In genomic region chr22:17780741-17781318, GRCh38 we compare ENCODE assay signal across 13 cellular contexts.
DNase-seq lines count a peak whose midpoint lies in the region; ATAC-seq and TF ChIP-seq lines count a peak whose summit lies in the region.
"Had no signal": no experiment of that assay in that cellular context is flagged by ENCODE, and none has a peak within 500 bp of the region (broad histone marks: within the 10 kb centered on the region; RNA-seq: fewer than 3 reads in every experiment).

No MANE protein-coding gene starts in this region.

- H3K9me3 Mint-ChIP-seq in activated naive CD4-positive, alpha-beta T cell treated with anti-CD3 and anti-CD28 coated beads, Interleukin-2, amount 10 ng/mL, durations not matched to agents 7 days and 5 days, result no peaks in the 10 kb centered on the region
- no peaks in the 10 kb centered on the region for H3K9me3 Mint-ChIP-seq in stimulated activated memory B cell treated with anti-CD40 and anti-IgM and Interleukin-4, amounts not matched to agents 10 μg/mL and 1 μg/mL and 100 μg/mL, for 72 hours

- no peak overlapping the region for H3K4me3 Mint-ChIP-seq in activated naive CD4-positive, alpha-beta T cell treated with anti-CD3 and anti-CD28 coated beads, Interleukin-2, amount 10 ng/mL, durations not matched to agents 7 days and 5 days
- H3K4me3 Mint-ChIP-seq in stimulated activated memory B cell treated with anti-CD40 and anti-IgM and Interleukin-4, amounts not matched to agents 10 μg/mL and 1 μg/mL and 100 μg/mL, for 72 hours, result peak overlapping the region; percentile 29

- peaks cover 63% of the 10 kb centered on the region for H3K4me1 Mint-ChIP-seq in activated naive CD4-positive, alpha-beta T cell treated with anti-CD3 and anti-CD28 coated beads, Interleukin-2, amount 10 ng/mL, durations not matched to agents 7 days and 5 days
- peaks cover 72% of the 10 kb centered on the region for H3K4me1 Mint-ChIP-seq in stimulated activated memory B cell treated with anti-CD40 and anti-IgM and Interleukin-4, amounts not matched to agents 10 μg/mL and 1 μg/mL and 100 μg/mL, for 72 hours

- no peaks in the 10 kb centered on the region for H3K9me3 ChIP-seq in KOPT-K1 (ENCODE audit: insufficient read depth, low read length, poor library complexity, severe bottlenecking)
- H3K9me3 ChIP-seq in effector memory CD4-positive, alpha-beta T cell (ENCODE audit: control insufficient read depth, low read length), result no peaks in the 10 kb centered on the region
- H3K9me3 ChIP-seq: vagina had no signal

- CTCF ChIA-PET in activated naive CD4-positive, alpha-beta T cell treated with anti-CD3 and anti-CD28 coated beads, Interleukin-2, amount 10 ng/mL, durations not matched to agents 7 days and 5 days (lab: Charles Lee), result no interaction called here

- no peaks in the 10 kb centered on the region for H3K36me3 ChIP-seq in KOPT-K1 (ENCODE audit: insufficient read depth, low read length)
- H3K36me3 ChIP-seq in effector memory CD4-positive, alpha-beta T cell (ENCODE audit: control insufficient read depth, insufficient read depth, low read length), result no peaks in the 10 kb centered on the region
- H3K36me3 ChIP-seq in brain microvascular endothelial cell (replicated peaks), result no peaks in the 10 kb centered on the region
- H3K36me3 ChIP-seq: vagina had no signal

- no peaks in the 10 kb centered on the region for H3K27me3 Mint-ChIP-seq in activated naive CD4-positive, alpha-beta T cell treated with anti-CD3 and anti-CD28 coated beads, Interleukin-2, amount 10 ng/mL, durations not matched to agents 7 days and 5 days
- H3K27me3 Mint-ChIP-seq in stimulated activated memory B cell treated with anti-CD40 and anti-IgM and Interleukin-4, amounts not matched to agents 10 μg/mL and 1 μg/mL and 100 μg/mL, for 72 hours, result no peaks in the 10 kb centered on the region

- no peak for TF ChIP-seq CTCF in brain microvascular endothelial cell (IDR thresholded peaks at IDR 0.05; ENCODE audit: low read depth, low read length, missing control alignments)

- peaks cover 48% of the 10 kb centered on the region for H3K4me1 ChIP-seq in effector memory CD4-positive, alpha-beta T cell (ENCODE audit: control insufficient read depth, insufficient read depth, low read length, poor library complexity, severe bottlenecking)
- H3K4me1 ChIP-seq: parathyroid adenoma had no signal

- no peak for ATAC-seq in stimulated activated memory B cell treated with anti-CD40 and anti-IgM and Interleukin-4, amounts not matched to agents 10 μg/mL and 1 μg/mL and 100 μg/mL, for 72 hours

- DNase-seq in activated naive CD4-positive, alpha-beta T cell treated with anti-CD3 and anti-CD28 coated beads, Interleukin-2, amount 10 ng/mL, durations not matched to agents 7 days and 5 days, result no peak
- no peak for DNase-seq in activated naive CD4-positive, alpha-beta T cell (lab: John Stamatoyannopoulos, UW)
- DNase-seq in effector memory CD4-positive, alpha-beta T cell, result no peak
- no peak for DNase-seq in NOMO-1 treated with DMSO at 0.1 percent for 48 hours (lab: John Stamatoyannopoulos, UW; ENCODE audit: unreplicated experiment)
- DNase-seq in brain microvascular endothelial cell, result no peak
- no peak for DNase-seq in NCI-H345 treated with DMSO at 0.1 percent for 48 hours (lab: John Stamatoyannopoulos, UW; ENCODE audit: unreplicated experiment)
- DNase-seq: cortex of kidney, hypothalamus had no signal

- H3K27ac ChIP-seq in KOPT-K1 (ENCODE audit: low read depth, low read length, poor library complexity, severe bottlenecking) (peak overlapping the region; percentile 100), brain microvascular endothelial cell (no peak overlapping the region)
- H3K27ac ChIP-seq in effector memory CD4-positive, alpha-beta T cell (ENCODE audit: insufficient read depth, low read length, poor library complexity, severe bottlenecking), result peak overlapping the region; percentile 56
- H3K27ac ChIP-seq: parathyroid adenoma, vagina had no signal

- no peaks in the 10 kb centered on the region for H3K27me3 ChIP-seq in effector memory CD4-positive, alpha-beta T cell (replicated peaks; ENCODE audit: control insufficient read depth, insufficient read depth, low read length, poor library complexity, severe bottlenecking)
- H3K27me3 ChIP-seq in brain microvascular endothelial cell (replicated peaks), result no peaks in the 10 kb centered on the region
- H3K27me3 ChIP-seq: vagina had no signal

- in situ Hi-C loops in brain microvascular endothelial cell (cut with HindIII; ENCODE audit: low pct_ligation_motif_present, low sequenced_read_pairs), result no loop called here

- no peak overlapping the region for H3K4me3 ChIP-seq in effector memory CD4-positive, alpha-beta T cell (ENCODE audit: insufficient read depth, low read depth, low read length, poor library complexity, severe bottlenecking)
- no peak overlapping the region for H3K4me3 ChIP-seq in brain microvascular endothelial cell (ENCODE audit: low read depth, low read length)
- H3K4me3 ChIP-seq: lung, vagina had no signal

- H3K36me3 Mint-ChIP-seq in activated naive CD4-positive, alpha-beta T cell treated with anti-CD3 and anti-CD28 coated beads, Interleukin-2, amount 10 ng/mL, durations not matched to agents 7 days and 5 days, result peaks cover 21% of the 10 kb centered on the region
- peaks cover 9% of the 10 kb centered on the region for H3K36me3 Mint-ChIP-seq in stimulated activated memory B cell treated with anti-CD40 and anti-IgM and Interleukin-4, amounts not matched to agents 10 μg/mL and 1 μg/mL and 100 μg/mL, for 72 hours

- peak overlapping the region; percentile 72 for H3K27ac Mint-ChIP-seq in activated naive CD4-positive, alpha-beta T cell treated with anti-CD3 and anti-CD28 coated beads, Interleukin-2, amount 10 ng/mL, durations not matched to agents 7 days and 5 days
- peak overlapping the region; percentile 97 for H3K27ac Mint-ChIP-seq in stimulated activated memory B cell treated with anti-CD40 and anti-IgM and Interleukin-4, amounts not matched to agents 10 μg/mL and 1 μg/mL and 100 μg/mL, for 72 hours
